Comparison of ENCODE assay signal across 9 cellular contexts in the genomic region with DNA sequence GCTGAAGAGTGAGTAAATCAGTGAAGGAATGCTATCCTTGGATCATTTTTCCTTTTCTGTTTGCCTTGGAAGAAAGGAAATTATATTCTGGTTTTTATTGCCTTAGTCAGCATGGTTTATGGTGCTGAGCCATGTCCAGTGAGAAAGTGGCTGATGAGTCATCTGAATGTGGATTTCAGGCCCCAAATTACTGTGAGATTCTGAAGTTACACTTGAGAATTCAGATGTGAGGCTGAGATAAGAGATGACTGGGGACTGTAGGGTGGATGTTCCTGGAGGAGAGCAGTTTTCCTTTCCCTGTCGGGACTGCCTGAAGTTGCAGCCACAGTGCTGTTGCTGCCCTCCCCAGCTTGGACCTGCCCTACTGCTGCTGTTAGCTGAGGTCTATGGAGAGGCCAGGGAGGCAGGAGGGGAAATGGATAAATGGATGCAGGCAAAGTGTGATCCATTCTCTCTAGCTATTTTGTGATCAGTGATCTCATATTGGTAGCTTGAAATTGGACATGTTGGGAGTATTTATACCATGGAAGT. TPM values are rescaled to one million over a fixed set of nuclear protein-coding genes. Genes with fewer than 3 reads are reported as not detected.
DNase-seq lines count a peak whose midpoint lies in the region; TF ChIP-seq lines count a peak whose summit lies in the region.
"Had no signal": no experiment of that assay in that cellular context is flagged by ENCODE, and none has a peak within 500 bp of the region (broad histone marks: within the 10 kb centered on the region; RNA-seq: fewer than 3 reads in every experiment).

No MANE protein-coding gene starts in this region.

- no peaks in the 10 kb centered on the region for H3K9me3 ChIP-seq in esophagus squamous epithelium

- H3K4me3 ChIP-seq in esophagus squamous epithelium (no peak overlapping the region), skin epidermis (no peak overlapping the region)
- H3K4me3 ChIP-seq: lung had no signal

- DNase-seq in GM13977 (ENCODE audit: low spot score) (peak; percentile 45), RKO (ENCODE audit: low spot score) (peak; percentile 96), esophagus squamous epithelium (lab: John Stamatoyannopoulos, UW) (no peak), SHP77 (lab: John Stamatoyannopoulos, UW) (no peak), hypothalamus (lab: John Stamatoyannopoulos, UW) (no peak), NCI-H510A treated with DMSO at 0.1 percent for 48 hours (lab: John Stamatoyannopoulos, UW) (no peak), NCI-H526 (lab: John Stamatoyannopoulos, UW) (no peak)

- H3K27ac ChIP-seq in esophagus squamous epithelium (peak overlapping the region; percentile 64 to 99 (median 88)), skin epidermis (peak overlapping the region in 17 of 21 experiments; percentile 2 to 88 (median 57))

- 17 to 25% methylated on average over 1 of the region's 1 CpG for WGBS in esophagus squamous epithelium, 2 donors

- TF ChIP-seq CTCF in GM13977 (IDR thresholded peaks at IDR 0.05; ENCODE audit: extremely low read depth, insufficient read depth, missing control alignments) (no peak), esophagus squamous epithelium (IDR thresholded peaks at IDR 0.05) (peak in 1 of 6 experiments; percentile 5)

- no peaks in the 10 kb centered on the region for H3K36me3 ChIP-seq in esophagus squamous epithelium

- intact Hi-C loops in esophagus squamous epithelium (cut with DNase I) = no loop called here

- H3K4me1 ChIP-seq in esophagus squamous epithelium = peaks cover 30 to 51% (median 39%) of the 10 kb centered on the region in 3 donors

- H3K27me3 ChIP-seq in esophagus squamous epithelium = no peaks in the 10 kb centered on the region

- no peak for TF ChIP-seq POLR2A in esophagus squamous epithelium (IDR thresholded peaks at IDR 0.05)

- in situ Hi-C loops in GM13977 (cut with MboI; ENCODE audit: low pct_unique_long_range_greater_than_20kb, low sequenced_read_pairs, unreplicated experiment) = no loop called here

RNA-seq across cellular contexts. Expression of a gene that starts 4.2 kb away (rescaled TPM):
- 10 to 100 TPM in 1 of 4 donors, 1 to 10 TPM in 3; 3.7 to 14.7 (median 6.7) TPM for total RNA-seq in esophagus squamous epithelium

RNA-seq across cellular contexts. Expression of a gene that starts 59.1 kb away (rescaled TPM):
- total RNA-seq in esophagus squamous epithelium = not detected

Comparison
In these comparisons a context has a peak if more than half of its experiments do, and no peak if none do; other contexts are left out.
1. DNase-seq: peak in GM13977 (single experiment) and RKO (single experiment); none in esophagus squamous epithelium (single experiment), SHP77 (0 of 2), hypothalamus (0 of 51), NCI-H510A treated with DMSO at 0.1 percent for 48 hours (single experiment) and NCI-H526 (0 of 2).